In the genomic region with DNA sequence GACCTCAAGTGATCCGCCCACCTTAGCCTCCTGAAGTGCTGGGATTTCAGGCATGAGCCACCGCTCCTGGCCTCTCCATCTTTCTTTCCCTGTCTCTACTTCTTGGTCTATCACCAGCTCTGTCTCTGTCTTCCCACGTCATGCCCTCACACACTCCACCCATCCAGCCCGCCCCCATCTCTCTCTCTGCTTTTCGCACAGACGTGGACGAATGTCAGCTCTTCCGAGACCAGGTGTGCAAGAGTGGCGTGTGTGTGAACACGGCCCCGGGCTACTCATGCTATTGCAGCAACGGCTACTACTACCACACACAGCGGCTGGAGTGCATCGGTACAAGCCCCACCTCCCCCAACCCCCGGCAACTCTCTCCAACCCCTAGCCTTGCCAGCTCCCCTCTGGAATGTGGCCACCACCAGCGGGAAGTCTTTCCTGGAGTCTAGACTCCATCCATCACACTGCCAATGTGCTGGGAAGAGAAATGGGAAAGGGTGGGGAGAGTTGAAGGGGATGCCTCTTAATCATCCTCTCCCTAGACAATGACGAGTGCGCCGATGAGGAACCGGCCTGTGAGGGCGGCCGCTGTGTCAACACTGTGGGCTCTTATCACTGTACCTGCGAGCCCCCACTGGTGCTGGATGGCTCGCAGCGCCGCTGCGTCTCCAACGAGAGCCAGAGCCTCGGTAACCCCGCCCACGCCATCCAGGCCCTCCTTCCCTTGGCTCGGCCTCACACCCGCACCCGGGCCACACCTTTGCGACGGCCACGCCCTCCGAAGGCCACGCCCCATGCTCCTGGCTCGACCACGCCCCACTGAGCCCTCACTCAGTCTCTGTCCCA, we compare ENCODE assay signal across 1 cellular context.
TF ChIP-seq lines count a peak whose summit lies in the region.

No MANE protein-coding gene starts in this region.

TF ChIP-seq in GM23338, 12 proteins besides CTCF, POLR2A, EP300 and RAD21 (continued from another document):
- TF ChIP-seq ETS1 (IDR thresholded peaks at IDR 0.05) (no peak), EZH2 (IDR thresholded peaks at IDR 0.05; ENCODE audit: low read depth, unreplicated experiment) (no peak), EZH2phosphoT487 (IDR thresholded peaks at IDR 0.05; ENCODE audit: unreplicated experiment) (no peak), STAT1 (IDR thresholded peaks at IDR 0.05; ENCODE audit: unreplicated experiment) (no peak), ZNF114 (CRISPR knock-in tag; IDR thresholded peaks at IDR 0.05) (no peak)
- TF ChIP-seq, protein P1, sequence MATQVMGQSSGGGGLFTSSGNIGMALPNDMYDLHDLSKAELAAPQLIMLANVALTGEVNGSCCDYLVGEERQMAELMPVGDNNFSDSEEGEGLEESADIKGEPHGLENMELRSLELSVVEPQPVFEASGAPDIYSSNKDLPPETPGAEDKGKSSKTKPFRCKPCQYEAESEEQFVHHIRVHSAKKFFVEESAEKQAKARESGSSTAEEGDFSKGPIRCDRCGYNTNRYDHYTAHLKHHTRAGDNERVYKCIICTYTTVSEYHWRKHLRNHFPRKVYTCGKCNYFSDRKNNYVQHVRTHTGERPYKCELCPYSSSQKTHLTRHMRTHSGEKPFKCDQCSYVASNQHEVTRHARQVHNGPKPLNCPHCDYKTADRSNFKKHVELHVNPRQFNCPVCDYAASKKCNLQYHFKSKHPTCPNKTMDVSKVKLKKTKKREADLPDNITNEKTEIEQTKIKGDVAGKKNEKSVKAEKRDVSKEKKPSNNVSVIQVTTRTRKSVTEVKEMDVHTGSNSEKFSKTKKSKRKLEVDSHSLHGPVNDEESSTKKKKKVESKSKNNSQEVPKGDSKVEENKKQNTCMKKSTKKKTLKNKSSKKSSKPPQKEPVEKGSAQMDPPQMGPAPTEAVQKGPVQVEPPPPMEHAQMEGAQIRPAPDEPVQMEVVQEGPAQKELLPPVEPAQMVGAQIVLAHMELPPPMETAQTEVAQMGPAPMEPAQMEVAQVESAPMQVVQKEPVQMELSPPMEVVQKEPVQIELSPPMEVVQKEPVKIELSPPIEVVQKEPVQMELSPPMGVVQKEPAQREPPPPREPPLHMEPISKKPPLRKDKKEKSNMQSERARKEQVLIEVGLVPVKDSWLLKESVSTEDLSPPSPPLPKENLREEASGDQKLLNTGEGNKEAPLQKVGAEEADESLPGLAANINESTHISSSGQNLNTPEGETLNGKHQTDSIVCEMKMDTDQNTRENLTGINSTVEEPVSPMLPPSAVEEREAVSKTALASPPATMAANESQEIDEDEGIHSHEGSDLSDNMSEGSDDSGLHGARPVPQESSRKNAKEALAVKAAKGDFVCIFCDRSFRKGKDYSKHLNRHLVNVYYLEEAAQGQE (IDR thresholded peaks at IDR 0.05; ENCODE audit: unreplicated experiment) = no peak
TF ChIP-seq in GM23338: peak in this region for 0.
